1 cellular context compared by ENCODE assay signal in genomic region chr17:64151016-64151368, GRCh38.
TF ChIP-seq lines count a peak whose summit lies in the region.

No MANE protein-coding gene starts in this region.

TF ChIP-seq in liver, 16 proteins besides CTCF, POLR2A, EP300 and RAD21 (continued from another document):
- no peak for TF ChIP-seq MAX (IDR thresholded peaks at IDR 0.05)
